1 cellular context compared by ENCODE assay signal in the genomic region with DNA sequence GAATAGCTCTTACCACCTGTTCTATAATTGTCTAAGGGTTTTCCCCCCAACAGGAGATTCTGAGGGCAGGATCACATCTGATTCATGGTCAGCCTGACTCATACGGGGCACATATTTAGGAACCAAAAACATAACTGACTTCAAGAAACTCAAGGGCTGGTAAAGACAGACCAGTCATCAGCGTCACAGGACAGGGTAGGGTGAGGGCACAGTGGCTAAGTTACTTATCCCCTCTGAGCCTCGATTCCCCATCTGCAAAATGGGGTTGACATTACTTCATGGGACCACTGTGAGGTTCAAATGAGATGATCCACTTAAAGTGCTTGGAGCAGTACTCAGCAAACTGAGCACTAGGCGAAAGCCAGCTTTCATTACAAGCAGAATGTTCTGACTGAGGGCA.
TF ChIP-seq lines count a peak whose summit lies in the region.

No MANE protein-coding gene starts in this region.

TF ChIP-seq in H1, 55 proteins besides CTCF, POLR2A, EP300 and RAD21:
- TF ChIP-seq KDM1A (IDR thresholded peaks at IDR 0.05; ENCODE audit: borderline replicate concordance, low read length) (no peak), JUND (IDR thresholded peaks at IDR 0.05; ENCODE audit: low read length) (no peak), SIN3A (conservative IDR thresholded peaks at IDR 0.05 in 1 of 2, IDR thresholded peaks at IDR 0.05 in 1 of 2; ENCODE audit: low read depth in 1 of 2, low read length in 2 of 2) (no peak), BACH1 (IDR thresholded peaks at IDR 0.05; ENCODE audit: low read length) (no peak), SP4 (IDR thresholded peaks at IDR 0.05; ENCODE audit: low read length) (no peak), HDAC6 (IDR thresholded peaks at IDR 0.05; ENCODE audit: low read depth, low read length) (no peak), CBX5 (IDR thresholded peaks at IDR 0.05; ENCODE audit: low read depth, low read length) (no peak), CTBP2 (IDR thresholded peaks at IDR 0.05; ENCODE audit: borderline replicate concordance, insufficient read depth, insufficient read length, low read length) (no peak), GTF2F1 (IDR thresholded peaks at IDR 0.05; ENCODE audit: borderline replicate concordance, low read depth, low read length) (no peak), ZNF274 (IDR thresholded peaks at IDR 0.05; ENCODE audit: borderline replicate concordance, extremely low read depth, low read length) (no peak), SIRT6 (IDR thresholded peaks at IDR 0.05; ENCODE audit: low read length) (no peak), RXRA (IDR thresholded peaks at IDR 0.05; ENCODE audit: insufficient read depth, low read depth, low read length) (no peak), POU5F1 (IDR thresholded peaks at IDR 0.05; ENCODE audit: low read depth, low read length) (no peak), ASH2L (IDR thresholded peaks at IDR 0.05; ENCODE audit: low read length) (no peak), TCF12 (IDR thresholded peaks at IDR 0.05; ENCODE audit: low read depth, low read length) (no peak), POLR2AphosphoS5 (IDR thresholded peaks at IDR 0.05; ENCODE audit: low read depth, low read length) (no peak), TBP (IDR thresholded peaks at IDR 0.05; ENCODE audit: low read depth, low read length) (no peak), HDAC2 (IDR thresholded peaks at IDR 0.05; ENCODE audit: borderline replicate concordance in 1 of 2, low read depth in 2 of 2, low read length in 2 of 2) (no peak)
- TF ChIP-seq, protein P1, sequence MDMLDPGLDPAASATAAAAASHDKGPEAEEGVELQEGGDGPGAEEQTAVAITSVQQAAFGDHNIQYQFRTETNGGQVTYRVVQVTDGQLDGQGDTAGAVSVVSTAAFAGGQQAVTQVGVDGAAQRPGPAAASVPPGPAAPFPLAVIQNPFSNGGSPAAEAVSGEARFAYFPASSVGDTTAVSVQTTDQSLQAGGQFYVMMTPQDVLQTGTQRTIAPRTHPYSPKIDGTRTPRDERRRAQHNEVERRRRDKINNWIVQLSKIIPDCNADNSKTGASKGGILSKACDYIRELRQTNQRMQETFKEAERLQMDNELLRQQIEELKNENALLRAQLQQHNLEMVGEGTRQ (IDR thresholded peaks at IDR 0.05; ENCODE audit: low read length), result no peak
- TF ChIP-seq, protein P2, sequence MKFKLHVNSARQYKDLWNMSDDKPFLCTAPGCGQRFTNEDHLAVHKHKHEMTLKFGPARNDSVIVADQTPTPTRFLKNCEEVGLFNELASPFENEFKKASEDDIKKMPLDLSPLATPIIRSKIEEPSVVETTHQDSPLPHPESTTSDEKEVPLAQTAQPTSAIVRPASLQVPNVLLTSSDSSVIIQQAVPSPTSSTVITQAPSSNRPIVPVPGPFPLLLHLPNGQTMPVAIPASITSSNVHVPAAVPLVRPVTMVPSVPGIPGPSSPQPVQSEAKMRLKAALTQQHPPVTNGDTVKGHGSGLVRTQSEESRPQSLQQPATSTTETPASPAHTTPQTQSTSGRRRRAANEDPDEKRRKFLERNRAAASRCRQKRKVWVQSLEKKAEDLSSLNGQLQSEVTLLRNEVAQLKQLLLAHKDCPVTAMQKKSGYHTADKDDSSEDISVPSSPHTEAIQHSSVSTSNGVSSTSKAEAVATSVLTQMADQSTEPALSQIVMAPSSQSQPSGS (IDR thresholded peaks at IDR 0.05; ENCODE audit: low read length), result no peak
